14 cellular contexts compared by ENCODE assay signal in the genomic region with DNA sequence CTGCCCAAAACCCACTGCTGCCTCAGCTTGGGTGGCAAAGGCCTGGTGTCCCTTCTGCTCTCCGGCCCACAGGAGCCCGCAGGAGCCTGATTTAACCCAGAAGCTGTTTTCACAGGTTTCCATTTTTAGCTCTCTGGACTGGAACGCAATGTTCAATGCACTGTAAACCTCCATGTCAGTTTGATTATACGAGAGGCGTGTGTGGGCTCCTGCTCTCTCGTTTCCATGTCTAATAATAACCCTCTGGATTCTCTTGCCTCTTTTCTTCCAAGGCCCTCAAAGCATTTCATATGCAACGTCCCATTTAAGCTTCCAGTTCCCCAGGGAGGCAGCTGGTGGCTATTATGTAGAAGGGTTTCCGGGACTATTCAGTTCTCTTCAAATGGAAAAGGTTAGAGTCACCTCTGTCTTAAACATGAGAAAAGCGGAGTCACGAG.
A peak's percentile ranks its signal among the peaks of the same experiment; 100 is the strongest.
DNase-seq lines count a peak whose midpoint lies in the region; TF ChIP-seq lines count a peak whose summit lies in the region.
"Had no signal": no experiment of that assay in that cellular context is flagged by ENCODE, and none has a peak within 500 bp of the region (broad histone marks: within the 10 kb centered on the region; RNA-seq: fewer than 3 reads in every experiment).

No MANE protein-coding gene starts in this region.

- no peak overlapping the region; the same call in 1 of the 2 replicates for H3K9ac ChIP-seq in BLaER1
- no peak overlapping the region for H3K9ac ChIP-seq in neural cell (ENCODE audit: low read length)

- H3K9me3 ChIP-seq in BLaER1 (no peaks in the 10 kb centered on the region), neural cell (ENCODE audit: low read length) (no peaks in the 10 kb centered on the region), OCI-LY7 (ENCODE audit: low read length) (no peaks in the 10 kb centered on the region)
- H3K9me3 ChIP-seq: lower lobe of right lung had no signal

- H4K20me1 ChIP-seq in BLaER1 (no peaks in the 10 kb centered on the region), neural cell (ENCODE audit: insufficient read depth) (no peaks in the 10 kb centered on the region), OCI-LY7 (ENCODE audit: insufficient read depth, low read length) (no peaks in the 10 kb centered on the region)

- H3K4me1 Mint-ChIP-seq in glutamatergic neuron (ENCODE audit: low read depth, unreplicated experiment): peaks cover 16% of the 10 kb centered on the region

- intact Hi-C loops in OCI-LY7 (cut with micrococcal nuclease; ENCODE audit: unreplicated experiment): no loop called here

- no TSS peak for BruUV-seq in OCI-LY7 (replicated peaks; lab: Mats Ljungman, UMichigan)

- H3K9me2 ChIP-seq in neural cell (ENCODE audit: insufficient read depth, low read length): no peaks in the 10 kb centered on the region
- H3K9me2 ChIP-seq in OCI-LY7 (ENCODE audit: insufficient read depth, low read length): no peaks in the 10 kb centered on the region

- peaks cover 36% of the 10 kb centered on the region for H3K4me1 ChIP-seq in BLaER1
- no peaks in the 10 kb centered on the region for H3K4me1 ChIP-seq in OCI-LY7 (ENCODE audit: insufficient read depth, low read length, poor library complexity, severe bottlenecking)
- H3K4me1 ChIP-seq: lower lobe of right lung had no signal

- DNase-seq in NCI-H2107 (lab: John Stamatoyannopoulos, UW) (peak; percentile 91), glutamatergic neuron (peak; percentile 25), HEK293T (ENCODE audit: extremely low spot score) (no peak), SKM-1 (lab: John Stamatoyannopoulos, UW; ENCODE audit: unreplicated experiment) (no peak), OCI-LY7 (ENCODE audit: low spot score) (no peak)
- no peak for DNase-seq in stimulated activated CD4-positive, alpha-beta T cell treated with anti-CD3 and anti-CD28 coated beads, Interleukin-15, amount 100 ng/mL, for 24 hours
- DNase-seq: activated effector memory CD4-positive, alpha-beta T cell treated with Interleukin-2 at 50 U/mL for 16 hours; central memory CD4-positive, alpha-beta T cell; IMR-90; lower lobe of right lung; NCI-H2171 treated with DMSO at 0.1 percent for 48 hours; SIG-M5 had no signal

- CTCF ChIA-PET in HEK293T (lab: Yijun Ruan, JAX) (no interaction called here), OCI-LY7 (lab: Charles Lee; ENCODE audit: unreplicated experiment) (no interaction called here)

- no peak for TF ChIP-seq CTCF in glutamatergic neuron (IDR thresholded peaks at IDR 0.05; ENCODE audit: partially characterized antibody, unreplicated experiment)
- no peak for TF ChIP-seq CTCF in neural cell (IDR thresholded peaks at IDR 0.05; ENCODE audit: poor library complexity, severe bottlenecking)
- TF ChIP-seq CTCF in OCI-LY7 (conservative IDR thresholded peaks at IDR 0.05; ENCODE audit: low read length): no peak

- no peak overlapping the region; the same call in 1 of the 2 replicates for H3K27ac ChIP-seq in BLaER1
- peak overlapping the region; percentile 34 for H3K27ac ChIP-seq in neural cell (ENCODE audit: low read length)
- H3K27ac ChIP-seq in OCI-LY7 (ENCODE audit: low read depth, low read length, poor library complexity, severe bottlenecking): no peak overlapping the region
- H3K27ac ChIP-seq: lower lobe of right lung had no signal

- peak overlapping the region; percentile 48 for H3K27ac Mint-ChIP-seq in glutamatergic neuron (ENCODE audit: unreplicated experiment)

- H3K79me2 ChIP-seq in neural cell (replicated peaks; ENCODE audit: insufficient read depth, low read length): no peaks in the 10 kb centered on the region
- H3K79me2 ChIP-seq in OCI-LY7 (ENCODE audit: insufficient read depth, low read depth, low read length): no peaks in the 10 kb centered on the region

- peaks cover 4% of the 10 kb centered on the region for H3K9me3 Mint-ChIP-seq in glutamatergic neuron (ENCODE audit: unreplicated experiment)

- no peaks in the 10 kb centered on the region for H3K27me3 ChIP-seq in BLaER1
- H3K27me3 ChIP-seq in neural cell (ENCODE audit: insufficient read depth, low read depth, low read length): no peaks in the 10 kb centered on the region

- H3K36me3 Mint-ChIP-seq in glutamatergic neuron (ENCODE audit: unreplicated experiment): no peaks in the 10 kb centered on the region

- H3K4me3 ChIP-seq in BLaER1 (no peak overlapping the region), neural cell (ENCODE audit: low read length) (no peak overlapping the region), OCI-LY7 (ENCODE audit: low read depth, low read length, poor library complexity, severe bottlenecking) (no peak overlapping the region)
- H3K4me3 ChIP-seq: lower lobe of right lung had no signal

- no peak for TF ChIP-seq EP300 in neural cell (conservative IDR thresholded peaks at IDR 0.05; ENCODE audit: poor library complexity, severe bottlenecking)

- no peak for TF ChIP-seq RAD21 in neural cell (conservative IDR thresholded peaks at IDR 0.05)

- no peaks in the 10 kb centered on the region for H3K36me3 ChIP-seq in BLaER1
- no peaks in the 10 kb centered on the region for H3K36me3 ChIP-seq in neural cell (ENCODE audit: insufficient read depth, low read length)
- H3K36me3 ChIP-seq in OCI-LY7 (ENCODE audit: insufficient read depth, low read length): no peaks in the 10 kb centered on the region
- H3K36me3 ChIP-seq: lower lobe of right lung had no signal

- H3K4me2 ChIP-seq in BLaER1 (peak overlapping the region; percentile 61), neural cell (ENCODE audit: low read length) (no peak overlapping the region), OCI-LY7 (ENCODE audit: low read length) (no peak overlapping the region)

- peaks cover 8% of the 10 kb centered on the region for H3K27me3 Mint-ChIP-seq in glutamatergic neuron (ENCODE audit: unreplicated experiment)

- H2AFZ ChIP-seq in neural cell (ENCODE audit: low read depth, low read length): no peak overlapping the region
- H2AFZ ChIP-seq in OCI-LY7 (ENCODE audit: low read length): no peak overlapping the region

- POLR2A ChIA-PET in HEK293T (lab: Yijun Ruan, JAX): no interaction called here
- POLR2A ChIA-PET in OCI-LY7 (lab: Charles Lee): no interaction called here

- peak overlapping the region; percentile 40 for H3K4me3 Mint-ChIP-seq in glutamatergic neuron (ENCODE audit: unreplicated experiment)

- H3F3A ChIP-seq in neural cell (ENCODE audit: insufficient read depth, low read length, poor library complexity, severe bottlenecking): no peaks in the 10 kb centered on the region

TF ChIP-seq in neural cell, 6 proteins besides CTCF, POLR2A, EP300 and RAD21:
- TF ChIP-seq TAF1 (IDR thresholded peaks at IDR 0.05; ENCODE audit: low read depth): no peak
- TF ChIP-seq MXI1 (conservative IDR thresholded peaks at IDR 0.05; ENCODE audit: poor library complexity, severe bottlenecking): no peak
- no peak for TF ChIP-seq POLR2AphosphoS5 (IDR thresholded peaks at IDR 0.05)
- TF ChIP-seq, protein P1, sequence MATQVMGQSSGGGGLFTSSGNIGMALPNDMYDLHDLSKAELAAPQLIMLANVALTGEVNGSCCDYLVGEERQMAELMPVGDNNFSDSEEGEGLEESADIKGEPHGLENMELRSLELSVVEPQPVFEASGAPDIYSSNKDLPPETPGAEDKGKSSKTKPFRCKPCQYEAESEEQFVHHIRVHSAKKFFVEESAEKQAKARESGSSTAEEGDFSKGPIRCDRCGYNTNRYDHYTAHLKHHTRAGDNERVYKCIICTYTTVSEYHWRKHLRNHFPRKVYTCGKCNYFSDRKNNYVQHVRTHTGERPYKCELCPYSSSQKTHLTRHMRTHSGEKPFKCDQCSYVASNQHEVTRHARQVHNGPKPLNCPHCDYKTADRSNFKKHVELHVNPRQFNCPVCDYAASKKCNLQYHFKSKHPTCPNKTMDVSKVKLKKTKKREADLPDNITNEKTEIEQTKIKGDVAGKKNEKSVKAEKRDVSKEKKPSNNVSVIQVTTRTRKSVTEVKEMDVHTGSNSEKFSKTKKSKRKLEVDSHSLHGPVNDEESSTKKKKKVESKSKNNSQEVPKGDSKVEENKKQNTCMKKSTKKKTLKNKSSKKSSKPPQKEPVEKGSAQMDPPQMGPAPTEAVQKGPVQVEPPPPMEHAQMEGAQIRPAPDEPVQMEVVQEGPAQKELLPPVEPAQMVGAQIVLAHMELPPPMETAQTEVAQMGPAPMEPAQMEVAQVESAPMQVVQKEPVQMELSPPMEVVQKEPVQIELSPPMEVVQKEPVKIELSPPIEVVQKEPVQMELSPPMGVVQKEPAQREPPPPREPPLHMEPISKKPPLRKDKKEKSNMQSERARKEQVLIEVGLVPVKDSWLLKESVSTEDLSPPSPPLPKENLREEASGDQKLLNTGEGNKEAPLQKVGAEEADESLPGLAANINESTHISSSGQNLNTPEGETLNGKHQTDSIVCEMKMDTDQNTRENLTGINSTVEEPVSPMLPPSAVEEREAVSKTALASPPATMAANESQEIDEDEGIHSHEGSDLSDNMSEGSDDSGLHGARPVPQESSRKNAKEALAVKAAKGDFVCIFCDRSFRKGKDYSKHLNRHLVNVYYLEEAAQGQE (IDR thresholded peaks at IDR 0.05; ENCODE audit: borderline replicate concordance): peak; percentile 61

TF ChIP-seq in HEK293T, 16 proteins besides CTCF, POLR2A, EP300 and RAD21:
- TF ChIP-seq NFRKB (IDR thresholded peaks at IDR 0.05) (no peak), FOXK2 (IDR thresholded peaks at IDR 0.05) (no peak), SUZ12 (IDR thresholded peaks at IDR 0.05) (no peak), ARNT (IDR thresholded peaks at IDR 0.05) (no peak), SP1 (IDR thresholded peaks at IDR 0.05) (no peak), ELF4 (IDR thresholded peaks at IDR 0.05) (no peak)
- TF ChIP-seq, protein P2, sequence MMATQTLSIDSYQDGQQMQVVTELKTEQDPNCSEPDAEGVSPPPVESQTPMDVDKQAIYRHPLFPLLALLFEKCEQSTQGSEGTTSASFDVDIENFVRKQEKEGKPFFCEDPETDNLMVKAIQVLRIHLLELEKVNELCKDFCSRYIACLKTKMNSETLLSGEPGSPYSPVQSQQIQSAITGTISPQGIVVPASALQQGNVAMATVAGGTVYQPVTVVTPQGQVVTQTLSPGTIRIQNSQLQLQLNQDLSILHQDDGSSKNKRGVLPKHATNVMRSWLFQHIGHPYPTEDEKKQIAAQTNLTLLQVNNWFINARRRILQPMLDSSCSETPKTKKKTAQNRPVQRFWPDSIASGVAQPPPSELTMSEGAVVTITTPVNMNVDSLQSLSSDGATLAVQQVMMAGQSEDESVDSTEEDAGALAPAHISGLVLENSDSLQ (IDR thresholded peaks at IDR 0.05): no peak
TF ChIP-seq in HEK293T: peak in this region for 0.

Comparison
In these comparisons a context has a peak if more than half of its experiments do, and no peak if none do; other contexts are left out.
1. DNase-seq: peak in NCI-H2107 (single experiment) and glutamatergic neuron (single experiment); none in HEK293T (single experiment), SKM-1 (single experiment), OCI-LY7 (single experiment) and stimulated activated CD4-positive, alpha-beta T cell treated with anti-CD3 and anti-CD28 coated beads, Interleukin-15, amount 100 ng/mL, for 24 hours (single experiment).